13 cellular contexts compared by ENCODE assay signal in genomic region chr5:154513669-154514084, GRCh38. TPM values are rescaled to one million over a fixed set of nuclear protein-coding genes. Genes with fewer than 3 reads are reported as not detected.
DNase-seq lines count a peak whose midpoint lies in the region; ATAC-seq, FAIRE-seq and TF ChIP-seq lines count a peak whose summit lies in the region.
"Had no signal": no experiment of that assay in that cellular context is flagged by ENCODE, and none has a peak within 500 bp of the region (broad histone marks: within the 10 kb centered on the region; RNA-seq: fewer than 3 reads in every experiment).

No MANE protein-coding gene starts in this region.

- no peaks in the 10 kb centered on the region for H3K4me1 ChIP-seq in astrocyte (ENCODE audit: insufficient read depth, low read length)
- H3K4me1 ChIP-seq in stomach, result no peaks in the 10 kb centered on the region
- H3K4me1 ChIP-seq in A673 (ENCODE audit: insufficient read depth, low read length, poor library complexity, severe bottlenecking), result no peaks in the 10 kb centered on the region
- H3K4me1 ChIP-seq: colonic mucosa had no signal

- no peak overlapping the region for H3K4me3 Mint-ChIP-seq in astrocyte (ENCODE audit: unreplicated experiment)
- H3K4me3 Mint-ChIP-seq: CD4-positive, alpha-beta T cell had no signal

- no peaks in the 10 kb centered on the region for H3K4me1 Mint-ChIP-seq in astrocyte (ENCODE audit: low read depth, unreplicated experiment)

- H3K9me3 Mint-ChIP-seq in astrocyte (ENCODE audit: unreplicated experiment), result peaks cover 4% of the 10 kb centered on the region
- H3K9me3 Mint-ChIP-seq: CD4-positive, alpha-beta T cell had no signal

- H3K79me2 ChIP-seq in astrocyte (ENCODE audit: insufficient read depth, low read length), result no peaks in the 10 kb centered on the region

- intact Hi-C loops in stomach (cut with DNase I; ENCODE audit: low total_unique reads) (no loop called here), A673 (cut with micrococcal nuclease; ENCODE audit: unreplicated experiment) (no loop called here)

- H3K36me3 Mint-ChIP-seq in astrocyte (ENCODE audit: low read depth, unreplicated experiment), result no peaks in the 10 kb centered on the region

- ATAC-seq in GM18870 (IDR thresholded peaks at IDR 0.05; ENCODE audit: unreplicated experiment) (peak; percentile 51), HG03175 (IDR thresholded peaks at IDR 0.05; ENCODE audit: unreplicated experiment) (peak; percentile 38)

- no peak for TF ChIP-seq EP300 in stomach (IDR thresholded peaks at IDR 0.05)

- H3K4me2 ChIP-seq in astrocyte (ENCODE audit: low read length), result no peak overlapping the region

- H3K9me3 ChIP-seq in astrocyte (ENCODE audit: insufficient read depth, low read depth, low read length) (no peaks in the 10 kb centered on the region), stomach (no peaks in the 10 kb centered on the region), A673 (ENCODE audit: low read depth, low read length, poor library complexity, severe bottlenecking) (no peaks in the 10 kb centered on the region)
- H3K9me3 ChIP-seq: colonic mucosa had no signal

- no peak overlapping the region for H3K27ac Mint-ChIP-seq in astrocyte (ENCODE audit: unreplicated experiment)
- H3K27ac Mint-ChIP-seq: CD4-positive, alpha-beta T cell had no signal

- TF ChIP-seq CTCF in AG10803 (conservative IDR thresholded peaks at IDR 0.05; ENCODE audit: low read length) (no peak), astrocyte (IDR thresholded peaks at IDR 0.05; ENCODE audit: insufficient read depth, low read depth, low read length) (no peak), stomach (IDR thresholded peaks at IDR 0.05) (no peak), A673 (conservative IDR thresholded peaks at IDR 0.05; ENCODE audit: low read depth, low read length) (no peak)

- CTCF ChIA-PET in A673 (lab: Charles Lee), result no interaction called here

- H3K27me3 ChIP-seq in astrocyte (ENCODE audit: insufficient read depth, low read length) (peaks cover 44% of the 10 kb centered on the region), stomach (peaks cover 0 to 66% (median 20%) of the 10 kb centered on the region in 3 donors), A673 (replicated peaks; ENCODE audit: insufficient read depth, low read depth, low read length, poor library complexity) (no peaks in the 10 kb centered on the region)
- H3K27me3 ChIP-seq: colonic mucosa had no signal

- no peak overlapping the region for H3K27ac ChIP-seq in astrocyte (ENCODE audit: low read depth, low read length)
- no peak overlapping the region for H3K27ac ChIP-seq in stomach
- no peak overlapping the region for H3K27ac ChIP-seq in A673 (ENCODE audit: low read depth, low read length, poor library complexity, severe bottlenecking)
- H3K27ac ChIP-seq: colonic mucosa had no signal

- DNase-seq in AG10803 (ENCODE audit: low read depth), result peak; percentile 70
- peak; percentile 38 for DNase-seq in astrocyte (ENCODE audit: low read depth)
- DNase-seq in activated CD4-positive, CD25-positive, alpha-beta regulatory T cell (lab: John Stamatoyannopoulos, UW), result no peak
- DNase-seq in stimulated activated naive CD4-positive, alpha-beta T cell treated with Interleukin-2 at 50 U/mL for 16 hours (lab: John Stamatoyannopoulos, UW), result no peak
- no peak for DNase-seq in stomach
- DNase-seq in A673 (ENCODE audit: low spot score), result no peak
- DNase-seq: activated CD8-positive, alpha-beta memory T cell treated with anti-CD3 and anti-CD28 coated beads, Interleukin-2, amount 50 U/mL, for 48 hours; CD4-positive, alpha-beta T cell; colonic mucosa; IMR-90 had no signal

- H4K20me1 ChIP-seq in astrocyte (ENCODE audit: insufficient read depth, low read length), result no peaks in the 10 kb centered on the region

- H3K9ac ChIP-seq in astrocyte (ENCODE audit: low read length), result no peak overlapping the region

- H3K27me3 Mint-ChIP-seq in astrocyte (ENCODE audit: low read depth, unreplicated experiment), result peaks cover 46% of the 10 kb centered on the region

- BruUV-seq in A673 (replicated peaks; lab: Mats Ljungman, UMichigan), result no TSS peak

- POLR2A ChIA-PET in A673 (lab: Charles Lee; ENCODE audit: low non-redundant PET), result no interaction called here

- WGBS in stomach, 5 donors, result 55 to 59% (median 57%) methylated on average over 4 of the region's 4 CpGs

- FAIRE-seq in astrocyte (lab: Jason Lieb, UNC), result no peak

- no peak overlapping the region for H2AFZ ChIP-seq in astrocyte (ENCODE audit: low read depth, low read length)

- H3K4me3 ChIP-seq in AG10803 (ENCODE audit: low read length) (no peak overlapping the region), astrocyte (ENCODE audit: insufficient read depth, low read depth, low read length) (no peak overlapping the region), stomach (no peak overlapping the region), A673 (ENCODE audit: low read depth, low read length, poor library complexity, severe bottlenecking) (no peak overlapping the region)
- H3K4me3 ChIP-seq: colonic mucosa had no signal

- no peak for TF ChIP-seq POLR2A in stomach (IDR thresholded peaks at IDR 0.05)

- no peaks in the 10 kb centered on the region for H3K36me3 ChIP-seq in astrocyte (ENCODE audit: insufficient read depth, low read length)
- no peaks in the 10 kb centered on the region for H3K36me3 ChIP-seq in stomach
- no peaks in the 10 kb centered on the region for H3K36me3 ChIP-seq in A673 (ENCODE audit: insufficient read depth, low read length, poor library complexity, severe bottlenecking)
- H3K36me3 ChIP-seq: colonic mucosa had no signal

RNA-seq across cellular contexts. Expression of gene HAND1, which starts 35.6 kb away (rescaled TPM):
- total RNA-seq in astrocyte (not detected in 2 replicates), stomach (10 to 100 TPM in 1 of 5 donors, not detected in 4; 32.2 TPM), A673 (2021) (not detected in 2 replicates)
- not detected for polyA plus RNA-seq in stomach
- total RNA-seq: CD4-positive, alpha-beta T cell; IMR-90; lung microvascular endothelial cell had no signal
- polyA plus RNA-seq: IMR-90 had no signal

Comparison
In these comparisons a context has a peak if more than half of its experiments do, and no peak if none do; other contexts are left out.
1. DNase-seq: peak in AG10803 (single experiment) and astrocyte (single experiment); none in activated CD4-positive, CD25-positive, alpha-beta regulatory T cell (0 of 4), stimulated activated naive CD4-positive, alpha-beta T cell treated with Interleukin-2 at 50 U/mL for 16 hours (single experiment), stomach (single experiment) and A673 (single experiment).